Comparison of ENCODE assay signal across 17 cellular contexts in genomic region chr5:9502435-9502834, GRCh38. TPM values are rescaled to one million over a fixed set of nuclear protein-coding genes. Genes with fewer than 3 reads are reported as not detected.
DNase-seq lines count a peak whose midpoint lies in the region; ATAC-seq and TF ChIP-seq lines count a peak whose summit lies in the region.
"Had no signal": no experiment of that assay in that cellular context is flagged by ENCODE, and none has a peak within 500 bp of the region (broad histone marks: within the 10 kb centered on the region; RNA-seq: fewer than 3 reads in every experiment).

No MANE protein-coding gene starts in this region.

- H3K27me3 ChIP-seq in right atrium auricular region (no peaks in the 10 kb centered on the region), upper lobe of right lung (no peaks in the 10 kb centered on the region)

- intact Hi-C loops in Right ventricle myocardium inferior (cut with DNase I): no loop called here
- intact Hi-C loops in cardiac septum (cut with DNase I): loop anchor here (5.0 to 10.0 kb wide), 3 partner anchors 40 to 218 kb away; no protein-coding TSS in a partner anchor
- intact Hi-C loops in upper lobe of right lung (cut with DNase I): no loop called here
- intact Hi-C loops in head of caudate nucleus (cut with DNase I): no loop called here

- ATAC-seq in Right ventricle myocardium inferior (peak; percentile 82), upper lobe of right lung (peak; percentile 39), HG03196 (IDR thresholded peaks at IDR 0.05; ENCODE audit: unreplicated experiment) (no peak)

- DNase-seq in Right ventricle myocardium inferior (ENCODE audit: missing footprints): no peak
- no peak for DNase-seq in cardiac septum (ENCODE audit: low spot score)
- DNase-seq in right atrium auricular region (ENCODE audit: low spot score): no peak
- DNase-seq in myocyte (ENCODE audit: low read depth): peak; percentile 66
- no peak for DNase-seq in upper lobe of right lung
- DNase-seq in head of caudate nucleus: no peak
- DNase-seq in HuH-7 (ENCODE audit: low spot score): no peak
- DNase-seq: Caco-2, DMS53, NCI-H1417, NCI-H1930, NCI-H69 had no signal

- H3K36me3 ChIP-seq in right atrium auricular region: no peaks in the 10 kb centered on the region
- H3K36me3 ChIP-seq in upper lobe of right lung: no peaks in the 10 kb centered on the region
- H3K36me3 ChIP-seq: HAP-1 had no signal

- H3K4me1 ChIP-seq in right atrium auricular region (peaks cover 0 to 19% of the 10 kb centered on the region in 2 donors), upper lobe of right lung (no peaks in the 10 kb centered on the region)
- H3K4me1 ChIP-seq: Caco-2 had no signal

- no peaks in the 10 kb centered on the region for H3K9me3 ChIP-seq in right atrium auricular region
- H3K9me3 ChIP-seq in upper lobe of right lung: no peaks in the 10 kb centered on the region
- H3K9me3 ChIP-seq: Caco-2, HAP-1 had no signal

- no peak for TF ChIP-seq CTCF in right atrium auricular region (IDR thresholded peaks at IDR 0.05)
- no peak for TF ChIP-seq CTCF in upper lobe of right lung (IDR thresholded peaks at IDR 0.05)

- H3K27ac ChIP-seq in right atrium auricular region: peak overlapping the region; percentile 14 to 57
- no peak overlapping the region for H3K27ac ChIP-seq in upper lobe of right lung
- H3K27ac ChIP-seq: RWPE1 had no signal

- H3K4me3 ChIP-seq in right atrium auricular region: no peak overlapping the region
- H3K4me3 ChIP-seq in upper lobe of right lung: no peak overlapping the region
- H3K4me3 ChIP-seq: HAP-1 had no signal

RNA-seq across cellular contexts. Expression of gene SEMA5A, which starts 43.4 kb away (rescaled TPM):
- total RNA-seq in Right ventricle myocardium inferior (28.6 TPM), cardiac septum (75.8 TPM), right atrium auricular region (10 to 100 TPM; 14.1 to 26.2 TPM), myocyte (2.2 and 2.7 TPM in 2 replicates), upper lobe of right lung (38.9 TPM)
- 5.6 TPM for polyA plus RNA-seq in myocyte (2012)
- total RNA-seq: HT-29 had no signal
- polyA plus RNA-seq: CD14-positive monocyte had no signal
